ENCODE assay signal across 14 cellular contexts in genomic region chr1:248688527-248689298, GRCh38.
DNase-seq lines count a peak whose midpoint lies in the region; ATAC-seq and TF ChIP-seq lines count a peak whose summit lies in the region.
"Had no signal": no experiment of that assay in that cellular context is flagged by ENCODE, and none has a peak within 500 bp of the region (broad histone marks: within the 10 kb centered on the region; RNA-seq: fewer than 3 reads in every experiment).

No MANE protein-coding gene starts in this region.

- H3K4me3 Mint-ChIP-seq in stimulated activated effector memory CD8-positive, alpha-beta T cell treated with anti-CD3 and anti-CD28 coated beads, Interleukin-12 subunit alpha, Interleukin-12 subunit beta, amount 100 ng/mL, for 72 hours: no peak overlapping the region
- H3K4me3 Mint-ChIP-seq: H9 had no signal

- ATAC-seq in GM19438 (IDR thresholded peaks at IDR 0.05; ENCODE audit: low read depth, unreplicated experiment) (peak; percentile 64), HG02798 (IDR thresholded peaks at IDR 0.05; ENCODE audit: poor library complexity, unreplicated experiment) (peak; percentile 69), HG03457 (IDR thresholded peaks at IDR 0.05; ENCODE audit: unreplicated experiment) (peak; percentile 64)
- ATAC-seq in stimulated activated effector memory CD8-positive, alpha-beta T cell treated with anti-CD3 and anti-CD28 coated beads, Interleukin-12 subunit alpha, Interleukin-12 subunit beta, amount 100 ng/mL, for 72 hours: no peak
- ATAC-seq: heart left ventricle had no signal

- no peak overlapping the region for H3K27ac Mint-ChIP-seq in stimulated activated effector memory CD8-positive, alpha-beta T cell treated with anti-CD3 and anti-CD28 coated beads, Interleukin-12 subunit alpha, Interleukin-12 subunit beta, amount 100 ng/mL, for 72 hours
- H3K27ac Mint-ChIP-seq: H9 had no signal

- H3K36me3 Mint-ChIP-seq in stimulated activated effector memory CD8-positive, alpha-beta T cell treated with anti-CD3 and anti-CD28 coated beads, Interleukin-12 subunit alpha, Interleukin-12 subunit beta, amount 100 ng/mL, for 72 hours: no peaks in the 10 kb centered on the region

- peaks cover 10% of the 10 kb centered on the region for H3K9me3 Mint-ChIP-seq in stimulated activated effector memory CD8-positive, alpha-beta T cell treated with anti-CD3 and anti-CD28 coated beads, Interleukin-12 subunit alpha, Interleukin-12 subunit beta, amount 100 ng/mL, for 72 hours

- H3K4me1 Mint-ChIP-seq in stimulated activated effector memory CD8-positive, alpha-beta T cell treated with anti-CD3 and anti-CD28 coated beads, Interleukin-12 subunit alpha, Interleukin-12 subunit beta, amount 100 ng/mL, for 72 hours: no peaks in the 10 kb centered on the region
- H3K4me1 Mint-ChIP-seq: H9 had no signal

- peak; percentile 69 for DNase-seq in GM13977 (ENCODE audit: low spot score)
- no peak for DNase-seq in NCI-H2227 treated with DMSO at 0.1 percent for 48 hours (lab: John Stamatoyannopoulos, UW)
- DNase-seq in stimulated activated effector memory CD8-positive, alpha-beta T cell treated with anti-CD3 and anti-CD28 coated beads, Interleukin-12 subunit alpha, Interleukin-12 subunit beta, amount 100 ng/mL, for 72 hours (ENCODE audit: low spot score in 2 of 2): no peak
- DNase-seq in NAMALWA (ENCODE audit: low spot score): no peak
- no peak for DNase-seq in AG08396 (ENCODE audit: low spot score)
- DNase-seq: activated T-cell treated with anti-CD3 and anti-CD28 coated beads, Interleukin-2, amount 50 U/mL, for 1 hour; EL; H9; heart left ventricle; NCI-H446; ovary had no signal

- in situ Hi-C loops in GM13977 (cut with MboI; ENCODE audit: low pct_unique_long_range_greater_than_20kb, low sequenced_read_pairs, unreplicated experiment): no loop called here

- no peak for TF ChIP-seq CTCF in GM13977 (IDR thresholded peaks at IDR 0.05; ENCODE audit: extremely low read depth, insufficient read depth, missing control alignments)
